ENCODE assay signal across 8 cellular contexts in genomic region chr18:58671941-58672565, GRCh38. TPM values are rescaled to one million over a fixed set of nuclear protein-coding genes. Genes with fewer than 3 reads are reported as not detected.
DNase-seq lines count a peak whose midpoint lies in the region; ATAC-seq and TF ChIP-seq lines count a peak whose summit lies in the region.

No MANE protein-coding gene starts in this region.

- peaks cover 45% of the 10 kb centered on the region for H3K79me2 ChIP-seq in DND-41 (ENCODE audit: insufficient read depth, low read length)

- in situ Hi-C loops in astrocyte of the cerebellum (cut with HindIII; ENCODE audit: low sequenced_read_pairs): no loop called here

- DNase-seq in DND-41: no peak
- DNase-seq in M059J (ENCODE audit: low read depth): peak; percentile 54
- no peak for DNase-seq in astrocyte of the cerebellum (ENCODE audit: low read depth)
- no peak for DNase-seq in NCI-H187 treated with DMSO at 0.1 percent for 48 hours (lab: John Stamatoyannopoulos, UW)

- no peaks in the 10 kb centered on the region for H3K9me3 ChIP-seq in DND-41 (ENCODE audit: insufficient read depth, low read length, severe bottlenecking)
- no peaks in the 10 kb centered on the region for H3K9me3 ChIP-seq in iPS-20b (ENCODE audit: insufficient read depth, low read depth, low read length)

- H3K27ac ChIP-seq in DND-41 (ENCODE audit: low read length) (peak overlapping the region; percentile 72), iPS-20b (ENCODE audit: low read length) (no peak overlapping the region), skin epidermis (peak overlapping the region; percentile 87 to 99 (median 98))

- H2AFZ ChIP-seq in DND-41 (ENCODE audit: low read depth, low read length): peak overlapping the region; percentile 84

- peaks cover 12% of the 10 kb centered on the region; the same call in 1 of the 2 replicates for H4K20me1 ChIP-seq in DND-41 (ENCODE audit: insufficient read depth, low read length)

- H3K36me3 ChIP-seq in DND-41 (ENCODE audit: insufficient read depth, low read length) (no peaks in the 10 kb centered on the region; the same call in 1 of the 2 replicates), iPS-20b (ENCODE audit: insufficient read depth, low read depth, low read length) (no peaks in the 10 kb centered on the region)

- ATAC-seq in DND-41 (ENCODE audit: insufficient read depth, low read depth): peak; percentile 29; the same call in 2 of the 3 replicates
- ATAC-seq in GM21528 (IDR thresholded peaks at IDR 0.05; ENCODE audit: low FRiP score, unreplicated experiment): peak; percentile 26
- no peak for ATAC-seq in GM21381 (IDR thresholded peaks at IDR 0.05; ENCODE audit: unreplicated experiment)

- H3K4me3 ChIP-seq in DND-41 (ENCODE audit: low read depth in 1 of 2, low read length in 2 of 2) (peak overlapping the region; percentile 75 to 92), astrocyte of the cerebellum (ENCODE audit: low read depth, low read length) (peak overlapping the region; percentile 77), iPS-20b (ENCODE audit: low read length) (peak overlapping the region; percentile 80), skin epidermis (peak overlapping the region; percentile 75 to 94 (median 86))

- H3K27me3 ChIP-seq in DND-41 (ENCODE audit: insufficient read depth, low read length, poor library complexity) (no peaks in the 10 kb centered on the region), iPS-20b (ENCODE audit: insufficient read depth, low read length) (peaks cover 9% of the 10 kb centered on the region; the same call in 1 of the 2 replicates)

- H3K4me2 ChIP-seq in DND-41 (ENCODE audit: insufficient read depth, low read length): peak overlapping the region; percentile 99

- TF ChIP-seq CTCF in DND-41 (IDR thresholded peaks at IDR 0.05; ENCODE audit: borderline replicate concordance, extremely low read depth, low read length, poor library complexity, severe bottlenecking): no peak
- no peak for TF ChIP-seq CTCF in astrocyte of the cerebellum (IDR thresholded peaks at IDR 0.05; ENCODE audit: low read depth, low read length, missing control alignments)

- H3K4me1 ChIP-seq in DND-41 (ENCODE audit: insufficient read depth, low read length) (peaks cover 39% of the 10 kb centered on the region), iPS-20b (ENCODE audit: insufficient read depth, low read length) (0 out of 2 replicates have a peak, but pooled peaks cover 6% of the 10 kb centered on the region)

- H3K9ac ChIP-seq in DND-41 (ENCODE audit: low read depth, low read length) (peak overlapping the region; percentile 86), iPS-20b (ENCODE audit: low read depth, low read length) (peak overlapping the region; percentile 77; the same call in 1 of the 2 replicates)

RNA-seq across cellular contexts. Expression of gene MALT1, which starts 0.8 kb away (rescaled TPM):
- total RNA-seq in M059J (2014; rRNA removed; shearing (Covaris generic)): 92.5 and 116 TPM in 2 replicates

RNA-seq across cellular contexts. Expression of gene ALPK2, which starts 43.2 kb away (rescaled TPM):
- total RNA-seq in M059J (2014; rRNA removed; shearing (Covaris generic)): 38.7 and 73.1 TPM in 2 replicates
